ENCODE assay signal across 10 cellular contexts in the genomic region with DNA sequence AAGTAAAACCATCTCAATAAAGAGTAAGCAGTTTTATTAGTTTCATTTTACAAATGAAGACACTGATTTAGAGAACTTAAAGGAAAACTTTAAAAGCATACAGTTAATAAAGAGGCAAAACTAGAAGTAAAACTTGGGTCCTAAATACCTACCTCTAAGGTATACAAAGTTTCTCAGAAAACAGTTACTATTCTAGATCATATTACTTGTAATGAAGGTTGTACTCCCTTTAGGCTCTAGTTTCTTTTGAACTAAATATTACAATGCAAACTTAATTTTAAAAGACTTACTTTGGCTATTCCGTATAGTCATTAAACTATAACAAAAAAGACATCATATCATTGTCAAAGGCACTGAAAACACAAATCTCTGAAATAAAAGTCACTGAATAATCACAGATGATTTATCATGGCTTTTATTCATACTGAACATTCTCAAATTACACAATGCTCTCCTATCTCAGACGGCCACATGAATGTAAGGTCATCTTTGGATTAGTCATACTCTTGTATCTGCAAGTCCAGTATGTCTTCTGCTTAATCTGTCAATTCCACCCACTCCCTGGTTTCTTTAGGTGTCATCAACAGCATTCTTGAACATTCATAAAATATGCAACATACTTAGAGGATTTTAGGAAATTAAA.
DNase-seq lines count a peak whose midpoint lies in the region; ATAC-seq and TF ChIP-seq lines count a peak whose summit lies in the region.
"Had no signal": no experiment of that assay in that cellular context is flagged by ENCODE, and none has a peak within 500 bp of the region (broad histone marks: within the 10 kb centered on the region; RNA-seq: fewer than 3 reads in every experiment).

No MANE protein-coding gene starts in this region.

- no peak for TF ChIP-seq CTCF in omental fat pad (IDR thresholded peaks at IDR 0.05)

- DNase-seq in GM04504 (ENCODE audit: low read depth) (peak; percentile 14), NCI-H69 (lab: John Stamatoyannopoulos, UW) (peak; percentile 40), dedifferentiated amniotic fluid mesenchymal stem cell (ENCODE audit: extremely low spot score) (peak; percentile 15), omental fat pad (ENCODE audit: low spot score) (no peak), NCI-H345 (lab: John Stamatoyannopoulos, UW) (no peak)
- DNase-seq: immature natural killer cell, NCI-H1436, SIG-M5 had no signal

- peak; percentile 89 for ATAC-seq in omental fat pad (ENCODE audit: low FRiP score)
- ATAC-seq in HG03571 (IDR thresholded peaks at IDR 0.05; ENCODE audit: unreplicated experiment) = no peak
- ATAC-seq in HG03520 (IDR thresholded peaks at IDR 0.05; ENCODE audit: unreplicated experiment) = no peak

Comparison
In these comparisons a context has a peak if more than half of its experiments do, and no peak if none do; other contexts are left out.
1. DNase-seq: peak in GM04504 (single experiment), NCI-H69 (single experiment) and dedifferentiated amniotic fluid mesenchymal stem cell (single experiment); none in omental fat pad (single experiment) and NCI-H345 (single experiment).